33 cellular contexts compared by ENCODE assay signal in genomic region chr17:6439951-6440350, GRCh38. TPM values are rescaled to one million over a fixed set of nuclear protein-coding genes. Genes with fewer than 3 reads are reported as not detected.
DNase-seq lines count a peak whose midpoint lies in the region; TF ChIP-seq lines count a peak whose summit lies in the region.
"Had no signal": no experiment of that assay in that cellular context is flagged by ENCODE, and none has a peak within 500 bp of the region (broad histone marks: within the 10 kb centered on the region; RNA-seq: fewer than 3 reads in every experiment).

No MANE protein-coding gene starts in this region.

- intact Hi-C loops in spleen (cut with DNase I; ENCODE audit: low total_unique reads): no loop called here

- H3K27ac Mint-ChIP-seq in osteocyte (ENCODE audit: unreplicated experiment): no peak overlapping the region
- no peak overlapping the region for H3K27ac Mint-ChIP-seq in activated CD4-positive, alpha-beta memory T cell treated with anti-CD3 and anti-CD28 coated beads, Interleukin-2, amount 10 ng/mL, durations not matched to agents 7 days and 5 days
- H3K27ac Mint-ChIP-seq: naive B cell had no signal

- H3K79me2 ChIP-seq in mesendoderm (ENCODE audit: control insufficient read depth, insufficient read depth, low read length): peaks cover 1% of the 10 kb centered on the region

- H2AK5ac ChIP-seq in mesendoderm (ENCODE audit: low read length): no peak overlapping the region

- H3K18ac ChIP-seq in mesendoderm (ENCODE audit: low read length): no peak overlapping the region

- peaks cover 8% of the 10 kb centered on the region for H3K4me1 Mint-ChIP-seq in osteocyte (ENCODE audit: unreplicated experiment)
- peaks cover 13% of the 10 kb centered on the region for H3K4me1 Mint-ChIP-seq in activated CD4-positive, alpha-beta memory T cell treated with anti-CD3 and anti-CD28 coated beads, Interleukin-2, amount 10 ng/mL, durations not matched to agents 7 days and 5 days

- no peak for TF ChIP-seq POLR2A in spleen (IDR thresholded peaks at IDR 0.05)

- H3K9ac ChIP-seq in mesendoderm (ENCODE audit: low read length): no peak overlapping the region
- H3K9ac ChIP-seq: KMS-11 had no signal

- no peak for TF ChIP-seq CTCF in spleen (IDR thresholded peaks at IDR 0.05 in 8 of 11, conservative IDR thresholded peaks at IDR 0.05 in 3 of 11)
- TF ChIP-seq CTCF in osteocyte (IDR thresholded peaks at IDR 0.05): no peak

- H3K27ac ChIP-seq in ectodermal cell (ENCODE audit: insufficient read depth, low read depth, low read length, poor library complexity, severe bottlenecking): peak overlapping the region; percentile 73
- H3K27ac ChIP-seq in mesendoderm (ENCODE audit: low read depth, low read length): no peak overlapping the region
- no peak overlapping the region for H3K27ac ChIP-seq in spleen
- H3K27ac ChIP-seq: breast epithelium, heart right ventricle, KMS-11, left lung, pancreas, SJSA1, upper lobe of right lung had no signal

- no peaks in the 10 kb centered on the region for H3K36me3 Mint-ChIP-seq in osteocyte (ENCODE audit: unreplicated experiment)
- H3K36me3 Mint-ChIP-seq in activated CD4-positive, alpha-beta memory T cell treated with anti-CD3 and anti-CD28 coated beads, Interleukin-2, amount 10 ng/mL, durations not matched to agents 7 days and 5 days (ENCODE audit: low read depth): peaks cover 2% of the 10 kb centered on the region
- H3K36me3 Mint-ChIP-seq: naive B cell, T-cell had no signal

- H2BK120ac ChIP-seq in mesendoderm (ENCODE audit: low read depth, low read length): no peak overlapping the region

- H3K4me1 ChIP-seq in ectodermal cell (ENCODE audit: control insufficient read depth, insufficient read depth, low read length): peaks cover 23% of the 10 kb centered on the region
- no peaks in the 10 kb centered on the region for H3K4me1 ChIP-seq in mesendoderm (ENCODE audit: control insufficient read depth, low read depth, low read length)
- H3K4me1 ChIP-seq in spleen: peaks cover 0 to 29% (median 21%) of the 10 kb centered on the region in 6 donors
- H3K4me1 ChIP-seq: breast epithelium, pancreas had no signal

- WGBS in ectodermal cell, 2 experiments: 5 to 8% methylated on average over 4 of the region's 4 CpGs
- WGBS in mesendoderm (ENCODE audit: extremely low coverage, insufficient coverage, low lambda C conversion rate): no CpG with 5 or more reads among the region's 4 CpGs
- WGBS in spleen, 5 donors: 52 to 76% (median 67%) methylated on average over 4 of the region's 4 CpGs

- H3K4me3 ChIP-seq in ectodermal cell (ENCODE audit: insufficient read depth, low read depth, low read length) (no peak overlapping the region), mesendoderm (ENCODE audit: low read length) (no peak overlapping the region), spleen (no peak overlapping the region)
- H3K4me3 ChIP-seq: breast epithelium, heart right ventricle, left lung, pancreas, SJSA1, upper lobe of right lung had no signal

- H3K36me3 ChIP-seq in ectodermal cell (ENCODE audit: control insufficient read depth, insufficient read depth, low read length) (no peaks in the 10 kb centered on the region), mesendoderm (ENCODE audit: control insufficient read depth, insufficient read depth, low read length) (no peaks in the 10 kb centered on the region), spleen (no peaks in the 10 kb centered on the region)
- H3K36me3 ChIP-seq: breast epithelium, heart right ventricle, left lung, pancreas, upper lobe of right lung had no signal

- H3K79me1 ChIP-seq in mesendoderm (ENCODE audit: low read length): peaks cover 2% of the 10 kb centered on the region

- CTCF ChIA-PET in activated CD4-positive, alpha-beta memory T cell treated with anti-CD3 and anti-CD28 coated beads, Interleukin-2, amount 10 ng/mL, durations not matched to agents 7 days and 5 days (lab: Charles Lee): no interaction called here

- peak overlapping the region; percentile 52 for H3K56ac ChIP-seq in mesendoderm (ENCODE audit: low read length)

- DNase-seq in ELF-1 (ENCODE audit: low read depth, low spot score): peak; percentile 24
- DNase-seq in NCI-H1436 treated with DMSO at 0.1 percent for 48 hours (lab: John Stamatoyannopoulos, UW): peak; percentile 15
- DNase-seq in mesendoderm: peak; percentile 44
- DNase-seq in RKO (ENCODE audit: low spot score): no peak
- no peak for DNase-seq in spleen
- no peak for DNase-seq in osteocyte (ENCODE audit: extremely low spot score, unreplicated experiment)
- DNase-seq in activated CD4-positive, alpha-beta memory T cell treated with anti-CD3 and anti-CD28 coated beads, Interleukin-2, amount 10 ng/mL, durations not matched to agents 7 days and 5 days: no peak
- DNase-seq: ACHN; activated CD4-positive, CD25-positive, alpha-beta regulatory T cell; activated naive CD4-positive, alpha-beta T cell treated with Interleukin-2 at 50 U/mL for 16 hours; amygdala; DMS79; effector CD8-positive, alpha-beta T cell; heart right ventricle; left lung; MM.1S; naive B cell; NCI-H526; pancreas; right cardiac atrium; RPMI8226; stimulated activated CD4-positive, alpha-beta T cell treated with anti-CD3 and anti-CD28 coated beads, Interleukin-2, amount 100 ng/mL, for 48 hours; T-cell; upper lobe of right lung had no signal

- H3K23ac ChIP-seq in mesendoderm (ENCODE audit: low read length): no peak overlapping the region

- H3K4me3 Mint-ChIP-seq in osteocyte (ENCODE audit: unreplicated experiment): no peak overlapping the region
- H3K4me3 Mint-ChIP-seq in activated CD4-positive, alpha-beta memory T cell treated with anti-CD3 and anti-CD28 coated beads, Interleukin-2, amount 10 ng/mL, durations not matched to agents 7 days and 5 days: no peak overlapping the region
- H3K4me3 Mint-ChIP-seq: T-cell had no signal

- no peak overlapping the region for H2BK15ac ChIP-seq in mesendoderm (replicated peaks; ENCODE audit: low read depth)

- H3K4me2 ChIP-seq in mesendoderm (ENCODE audit: low read length): no peak overlapping the region
- H3K4me2 ChIP-seq: KMS-11 had no signal

- no peak overlapping the region for H4K8ac ChIP-seq in mesendoderm (ENCODE audit: low read depth, low read length)

- H3K9me3 Mint-ChIP-seq in osteocyte (ENCODE audit: unreplicated experiment): no peaks in the 10 kb centered on the region
- no peaks in the 10 kb centered on the region for H3K9me3 Mint-ChIP-seq in activated CD4-positive, alpha-beta memory T cell treated with anti-CD3 and anti-CD28 coated beads, Interleukin-2, amount 10 ng/mL, durations not matched to agents 7 days and 5 days
- H3K9me3 Mint-ChIP-seq: naive B cell, T-cell had no signal

- no peak overlapping the region for H4K5ac ChIP-seq in mesendoderm (ENCODE audit: low read length)

- H3K9me3 ChIP-seq in ectodermal cell (ENCODE audit: control insufficient read depth, low read length) (no peaks in the 10 kb centered on the region), spleen (no peaks in the 10 kb centered on the region)
- H3K9me3 ChIP-seq: breast epithelium, heart right ventricle, left lung, pancreas, SJSA1, upper lobe of right lung had no signal

- H3K27me3 Mint-ChIP-seq in osteocyte (ENCODE audit: unreplicated experiment): peaks cover 35% of the 10 kb centered on the region
- H3K27me3 Mint-ChIP-seq in activated CD4-positive, alpha-beta memory T cell treated with anti-CD3 and anti-CD28 coated beads, Interleukin-2, amount 10 ng/mL, durations not matched to agents 7 days and 5 days: peaks cover 47% of the 10 kb centered on the region

- H2BK5ac ChIP-seq in mesendoderm (ENCODE audit: low read length): no peak overlapping the region

- H3K4ac ChIP-seq in mesendoderm (ENCODE audit: low read depth, low read length): no peak overlapping the region

- H3K27me3 ChIP-seq in ectodermal cell (ENCODE audit: control insufficient read depth, insufficient read depth, low read length, poor library complexity, severe bottlenecking): no peaks in the 10 kb centered on the region
- no peaks in the 10 kb centered on the region for H3K27me3 ChIP-seq in mesendoderm (ENCODE audit: insufficient read depth, low read length, poor library complexity)
- peaks cover 0 to 12% (median 0%) of the 10 kb centered on the region in 7 donors for H3K27me3 ChIP-seq in spleen (replicated peaks in 1 of 7)
- H3K27me3 ChIP-seq: SJSA1 had no signal

- POLR2A ChIA-PET in activated CD4-positive, alpha-beta memory T cell treated with anti-CD3 and anti-CD28 coated beads, Interleukin-2, amount 10 ng/mL, durations not matched to agents 7 days and 5 days (lab: Charles Lee): interaction anchor here (1.0 kb wide), 1 partner anchor 846 kb away, joined by 3 read pairs; no protein-coding TSS in a partner anchor

RNA-seq across cellular contexts. Expression of gene PIMREG, which starts 4.3 kb away (rescaled TPM):
- polyA plus RNA-seq in ectodermal cell (2013, experiment 1 of 4): 110 TPM
- polyA plus RNA-seq in ectodermal cell (2013, experiment 2 of 4): 93.7 TPM
- 90.0 TPM for polyA plus RNA-seq in ectodermal cell (2013, experiment 3 of 4)
- polyA plus RNA-seq in ectodermal cell (2013, experiment 4 of 4): 88.6 TPM
- polyA plus RNA-seq in mesendoderm (2013, experiment 1 of 2): 52.3 TPM
- 51.2 TPM for polyA plus RNA-seq in mesendoderm (2013, experiment 2 of 2)
- total RNA-seq in spleen (10 to 100 TPM in 1 of 7 donors, 1 to 10 TPM in 6; 1.8 to 11.6 (median 3.9) TPM), osteocyte (8.0 and 8.9 TPM in 2 replicates)
- polyA plus RNA-seq in spleen: 1 to 10 TPM; 1.3 to 4.0 (median 1.6) TPM
- 10 to 100 TPM; 21.2 TPM for total RNA-seq in activated CD4-positive, alpha-beta memory T cell treated with anti-CD3 and anti-CD28 coated beads, Interleukin-2, amount 10 ng/mL, durations not matched to agents 7 days and 5 days
- total RNA-seq: mesenteric fat pad had no signal

RNA-seq across cellular contexts. Expression of gene AIPL1, which starts 5.0 kb away (rescaled TPM):
- 2.0 TPM for polyA plus RNA-seq in ectodermal cell (2013, experiment 1 of 4)
- 2.5 TPM for polyA plus RNA-seq in ectodermal cell (2013, experiment 2 of 4)
- 0.69 TPM for polyA plus RNA-seq in ectodermal cell (2013, experiment 3 of 4)
- polyA plus RNA-seq in ectodermal cell (2013, experiment 4 of 4): 1.7 TPM
- 0.07 TPM for polyA plus RNA-seq in mesendoderm (2013, experiment 1 of 2)
- polyA plus RNA-seq in mesendoderm (2013, experiment 2 of 2): 0.08 TPM
- total RNA-seq in spleen (under 1 TPM in 4 of 7 donors, not detected in 3; 0.17 to 0.34 (median 0.29) TPM), osteocyte (not detected in 2 replicates)
- polyA plus RNA-seq in spleen: under 1 TPM in 2 of 3 donors, not detected in 1; 0.10 to 0.24 TPM
- not detected for total RNA-seq in activated CD4-positive, alpha-beta memory T cell treated with anti-CD3 and anti-CD28 coated beads, Interleukin-2, amount 10 ng/mL, durations not matched to agents 7 days and 5 days
- total RNA-seq: breast epithelium, fibroblast of villous mesenchyme, heart right ventricle, HT1080, left lung, mesenteric fat pad, pancreas, right cardiac atrium, SJSA1, T-cell, upper lobe of right lung had no signal
- polyA plus RNA-seq: BJ, esophagus, right cardiac atrium had no signal

Comparison
In these comparisons a context has a peak if more than half of its experiments do, and no peak if none do; other contexts are left out.
1. DNase-seq: peak in ELF-1 (single experiment), NCI-H1436 treated with DMSO at 0.1 percent for 48 hours (single experiment) and mesendoderm (single experiment); none in RKO (single experiment), spleen (single experiment), osteocyte (single experiment) and activated CD4-positive, alpha-beta memory T cell treated with anti-CD3 and anti-CD28 coated beads, Interleukin-2, amount 10 ng/mL, durations not matched to agents 7 days and 5 days (single experiment).